8 cellular contexts compared by ENCODE assay signal in genomic region chr12:121802485-121802842, GRCh38. TPM values are rescaled to one million over a fixed set of nuclear protein-coding genes. Genes with fewer than 3 reads are reported as not detected.
DNase-seq lines count a peak whose midpoint lies in the region; ATAC-seq and TF ChIP-seq lines count a peak whose summit lies in the region.

No MANE protein-coding gene starts in this region.

- DNase-seq in CD14-positive monocyte (ENCODE audit: low spot score): no peak
- DNase-seq in NT2/D1 (ENCODE audit: low read depth, low spot score): no peak
- no peak for DNase-seq in effector memory CD4-positive, alpha-beta T cell
- DNase-seq in neural progenitor cell (ENCODE audit: low spot score): no peak
- no peak for DNase-seq in SKM-1 (lab: John Stamatoyannopoulos, UW; ENCODE audit: unreplicated experiment)
- no peak for DNase-seq in stimulated activated CD4-positive, alpha-beta T cell treated with anti-CD3 and anti-CD28 coated beads, Interleukin-2, amount 100 ng/mL, for 24 hours
- no peak for DNase-seq in activated CD8-positive, alpha-beta memory T cell treated with anti-CD3 and anti-CD28 coated beads, Interleukin-2, amount 50 U/mL, for 4 hours

- no peak overlapping the region for H2AFZ ChIP-seq in neural progenitor cell (replicated peaks)

- peaks cover 21% of the 10 kb centered on the region for H3K4me1 ChIP-seq in NT2/D1 (ENCODE audit: insufficient read depth, insufficient read length)
- peaks cover 33% of the 10 kb centered on the region for H3K4me1 ChIP-seq in effector memory CD4-positive, alpha-beta T cell (ENCODE audit: control insufficient read depth, insufficient read depth, low read length, poor library complexity, severe bottlenecking)
- peaks cover 35% of the 10 kb centered on the region for H3K4me1 ChIP-seq in neural progenitor cell

- peak overlapping the region; percentile 99 for H3K4me2 ChIP-seq in neural progenitor cell

- H3K9ac ChIP-seq in NT2/D1 (ENCODE audit: insufficient read length, low read depth) (peak overlapping the region; percentile 98), neural progenitor cell (peak overlapping the region; percentile 84)

- peaks cover 89% of the 10 kb centered on the region for H3K79me2 ChIP-seq in neural progenitor cell (ENCODE audit: low read depth)

- H3K4me3 ChIP-seq in NT2/D1 (ENCODE audit: insufficient read length, low read depth) (peak overlapping the region; percentile 71), neural progenitor cell (peak overlapping the region; percentile 84)
- H3K4me3 ChIP-seq in effector memory CD4-positive, alpha-beta T cell (ENCODE audit: insufficient read depth, low read depth, low read length, poor library complexity, severe bottlenecking): peak overlapping the region; percentile 76

- H3K36me3 Mint-ChIP-seq in CD14-positive monocyte (peaks cover 15 to 25% of the 10 kb centered on the region in 2 donors), neural progenitor cell (peaks cover 16% of the 10 kb centered on the region)

- H3K9me3 Mint-ChIP-seq in CD14-positive monocyte (peaks cover 0 to 1% (median 0%) of the 10 kb centered on the region in 7 donors), neural progenitor cell (no peaks in the 10 kb centered on the region)

- H3F3A ChIP-seq in neural progenitor cell (ENCODE audit: low read depth): peaks cover 63% of the 10 kb centered on the region

- intact Hi-C loops in CD14-positive monocyte (cut with micrococcal nuclease): no loop called here

- H3K27me3 ChIP-seq in NT2/D1 (ENCODE audit: insufficient read depth, insufficient read length) (no peaks in the 10 kb centered on the region), neural progenitor cell (no peaks in the 10 kb centered on the region)
- no peaks in the 10 kb centered on the region for H3K27me3 ChIP-seq in effector memory CD4-positive, alpha-beta T cell (replicated peaks; ENCODE audit: control insufficient read depth, insufficient read depth, low read length, poor library complexity, severe bottlenecking)

- H3K36me3 ChIP-seq in NT2/D1 (ENCODE audit: insufficient read depth, insufficient read length, low read length): peaks cover 42% of the 10 kb centered on the region
- H3K36me3 ChIP-seq in effector memory CD4-positive, alpha-beta T cell (ENCODE audit: control insufficient read depth, insufficient read depth, low read length): peaks cover 8% of the 10 kb centered on the region
- H3K36me3 ChIP-seq in neural progenitor cell: no peaks in the 10 kb centered on the region

- no peaks in the 10 kb centered on the region for H3K9me3 ChIP-seq in NT2/D1 (ENCODE audit: insufficient read depth, low read length)
- no peaks in the 10 kb centered on the region for H3K9me3 ChIP-seq in effector memory CD4-positive, alpha-beta T cell (ENCODE audit: control insufficient read depth, low read length)
- H3K9me3 ChIP-seq in neural progenitor cell (ENCODE audit: low read depth): no peaks in the 10 kb centered on the region

- H3K4me3 Mint-ChIP-seq in CD14-positive monocyte (peak overlapping the region; percentile 94 to 98), neural progenitor cell (peak overlapping the region; percentile 92)

- H3K27ac ChIP-seq in effector memory CD4-positive, alpha-beta T cell (ENCODE audit: insufficient read depth, low read length, poor library complexity, severe bottlenecking): peak overlapping the region; percentile 98
- peak overlapping the region; percentile 96 for H3K27ac ChIP-seq in neural progenitor cell

- H3K27ac Mint-ChIP-seq in CD14-positive monocyte: peak overlapping the region; percentile 99 to 100 (median 100)
- peak overlapping the region; percentile 100 for H3K27ac Mint-ChIP-seq in neural progenitor cell

- peaks cover 54% of the 10 kb centered on the region for H4K20me1 ChIP-seq in neural progenitor cell (ENCODE audit: low read depth)

- TF ChIP-seq CTCF in CD14-positive monocyte (IDR thresholded peaks at IDR 0.05) (no peak), neural progenitor cell (IDR thresholded peaks at IDR 0.05) (no peak)

- H3K4me1 Mint-ChIP-seq in CD14-positive monocyte (peaks cover 40% of the 10 kb centered on the region), neural progenitor cell (peaks cover 40% of the 10 kb centered on the region)

- ATAC-seq in GM21515 (IDR thresholded peaks at IDR 0.05; ENCODE audit: unreplicated experiment): no peak

- peaks cover 0 to 4% (median 3%) of the 10 kb centered on the region in 3 donors for H3K27me3 Mint-ChIP-seq in CD14-positive monocyte (ENCODE audit: low read depth in 3 of 3)
- H3K27me3 Mint-ChIP-seq in neural progenitor cell (ENCODE audit: insufficient read depth, low read depth): peaks cover 14% of the 10 kb centered on the region

RNA-seq across cellular contexts. Expression of gene SETD1B, which starts 1.3 kb away (rescaled TPM):
- under 1 TPM; 0.28 to 0.60 TPM for polyA plus RNA-seq in CD14-positive monocyte
- total RNA-seq in neural progenitor cell (ENCODE audit: low replicate concordance): 1.8 and 4.4 TPM in 2 replicates

RNA-seq across cellular contexts. Expression of gene RHOF, which starts 9.0 kb away (rescaled TPM):
- polyA plus RNA-seq in CD14-positive monocyte: 10 to 100 TPM in 1 of 2 donors, 1 to 10 TPM in 1; 7.1 to 13.6 TPM
- 20.1 and 30.8 TPM in 2 replicates for total RNA-seq in neural progenitor cell (ENCODE audit: low replicate concordance)

RNA-seq across cellular contexts. Expression of gene HPD, which starts 56.2 kb away (rescaled TPM):
- polyA plus RNA-seq in CD14-positive monocyte: under 1 TPM in 1 of 2 donors, not detected in 1; 0.75 TPM
- total RNA-seq in neural progenitor cell (ENCODE audit: low replicate concordance): not detected in 2 replicates
